14 cellular contexts compared by ENCODE assay signal in the genomic region with DNA sequence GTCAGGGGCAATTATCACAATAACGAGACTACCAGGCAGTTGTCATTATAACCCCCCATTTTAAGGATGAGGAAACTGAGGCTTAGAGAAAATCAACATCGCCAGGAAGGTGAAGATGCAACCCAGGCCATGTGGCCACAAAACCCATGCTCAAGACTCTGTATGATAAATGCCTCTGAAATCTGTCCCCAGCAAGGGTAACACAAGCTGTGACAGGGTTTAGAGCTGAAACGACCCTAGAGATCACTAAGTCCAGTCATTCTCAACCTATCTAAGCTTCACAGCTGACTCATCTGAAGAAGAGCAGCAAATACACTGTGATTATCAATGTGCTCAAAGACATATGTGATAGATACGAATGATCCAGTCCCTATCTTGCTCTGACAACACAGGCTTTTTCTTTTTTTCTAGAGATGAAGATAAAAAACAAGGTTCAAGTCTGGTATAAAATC. TPM values are rescaled to one million over a fixed set of nuclear protein-coding genes. Genes with fewer than 3 reads are reported as not detected.
A peak's percentile ranks its signal among the peaks of the same experiment; 100 is the strongest.
DNase-seq lines count a peak whose midpoint lies in the region; ATAC-seq and TF ChIP-seq lines count a peak whose summit lies in the region.
"Had no signal": no experiment of that assay in that cellular context is flagged by ENCODE, and none has a peak within 500 bp of the region (broad histone marks: within the 10 kb centered on the region; RNA-seq: fewer than 3 reads in every experiment).

No MANE protein-coding gene starts in this region.

- H3K4me3 Mint-ChIP-seq in activated naive CD4-positive, alpha-beta T cell treated with anti-CD3 and anti-CD28 coated beads for 36 hours: no peak overlapping the region
- H3K4me3 Mint-ChIP-seq in HFFc6: no peak overlapping the region
- no peak overlapping the region for H3K4me3 Mint-ChIP-seq in stimulated activated naive CD8-positive, alpha-beta T cell treated with anti-CD3 and anti-CD28 coated beads, Interleukin-15, amount 100 ng/mL, for 72 hours
- H3K4me3 Mint-ChIP-seq: activated CD4-positive, alpha-beta memory T cell treated with anti-CD3 and anti-CD28 coated beads for 36 hours; GM23338; naive B cell had no signal

- ATAC-seq in activated naive CD4-positive, alpha-beta T cell treated with anti-CD3 and anti-CD28 coated beads, Interleukin-2, amount 50 U/mL, for 72 hours: peak; percentile 59 to 96
- peak; percentile 68 for ATAC-seq in HG03439 (IDR thresholded peaks at IDR 0.05; ENCODE audit: unreplicated experiment)
- ATAC-seq in stimulated activated naive CD8-positive, alpha-beta T cell treated with anti-CD3 and anti-CD28 coated beads, Interleukin-15, amount 100 ng/mL, for 72 hours: peak; percentile 67
- ATAC-seq: GM23338 had no signal

- no peaks in the 10 kb centered on the region for H3K27me3 Mint-ChIP-seq in activated naive CD4-positive, alpha-beta T cell treated with anti-CD3 and anti-CD28 coated beads for 36 hours (ENCODE audit: low read depth)
- no peaks in the 10 kb centered on the region; the same call in 1 of the 2 replicates for H3K27me3 Mint-ChIP-seq in HFFc6 (ENCODE audit: insufficient read depth)
- peaks cover 7% of the 10 kb centered on the region for H3K27me3 Mint-ChIP-seq in stimulated activated naive CD8-positive, alpha-beta T cell treated with anti-CD3 and anti-CD28 coated beads, Interleukin-15, amount 100 ng/mL, for 72 hours
- H3K27me3 Mint-ChIP-seq: activated CD4-positive, alpha-beta memory T cell treated with anti-CD3 and anti-CD28 coated beads for 36 hours; naive B cell had no signal

- H3K9me3 Mint-ChIP-seq in activated naive CD4-positive, alpha-beta T cell treated with anti-CD3 and anti-CD28 coated beads, Interleukin-2, amount 50 U/mL, for 72 hours: no peaks in the 10 kb centered on the region
- no peaks in the 10 kb centered on the region for H3K9me3 Mint-ChIP-seq in activated naive CD4-positive, alpha-beta T cell treated with anti-CD3 and anti-CD28 coated beads for 36 hours
- H3K9me3 Mint-ChIP-seq in HFFc6: no peaks in the 10 kb centered on the region
- H3K9me3 Mint-ChIP-seq in stimulated activated naive CD8-positive, alpha-beta T cell treated with anti-CD3 and anti-CD28 coated beads, Interleukin-15, amount 100 ng/mL, for 72 hours: no peaks in the 10 kb centered on the region
- H3K9me3 Mint-ChIP-seq: activated CD4-positive, alpha-beta memory T cell treated with anti-CD3 and anti-CD28 coated beads for 36 hours; GM23338 had no signal

- no peak for TF ChIP-seq CTCF in HFFc6 (IDR thresholded peaks at IDR 0.05)

- CTCF ChIA-PET in activated naive CD4-positive, alpha-beta T cell treated with anti-CD3 and anti-CD28 coated beads for 36 hours (lab: Charles Lee): no interaction called here

- no peak overlapping the region for H3K27ac Mint-ChIP-seq in activated naive CD4-positive, alpha-beta T cell treated with anti-CD3 and anti-CD28 coated beads, Interleukin-2, amount 50 U/mL, for 72 hours
- H3K27ac Mint-ChIP-seq in activated naive CD4-positive, alpha-beta T cell treated with anti-CD3 and anti-CD28 coated beads for 36 hours: no peak overlapping the region
- H3K27ac Mint-ChIP-seq in HFFc6: peak overlapping the region; percentile 17; the same call in 1 of the 2 replicates
- no peak overlapping the region for H3K27ac Mint-ChIP-seq in stimulated activated naive CD8-positive, alpha-beta T cell treated with anti-CD3 and anti-CD28 coated beads, Interleukin-15, amount 100 ng/mL, for 72 hours
- H3K27ac Mint-ChIP-seq: activated CD4-positive, alpha-beta memory T cell treated with anti-CD3 and anti-CD28 coated beads for 36 hours; GM23338 had no signal

- no peaks in the 10 kb centered on the region for H3K4me1 Mint-ChIP-seq in activated naive CD4-positive, alpha-beta T cell treated with anti-CD3 and anti-CD28 coated beads for 36 hours (ENCODE audit: low read depth)
- H3K4me1 Mint-ChIP-seq in HFFc6 (ENCODE audit: low read depth): peaks cover 88% of the 10 kb centered on the region
- peaks cover 15% of the 10 kb centered on the region for H3K4me1 Mint-ChIP-seq in stimulated activated naive CD8-positive, alpha-beta T cell treated with anti-CD3 and anti-CD28 coated beads, Interleukin-15, amount 100 ng/mL, for 72 hours

- intact Hi-C loops in activated naive CD4-positive, alpha-beta T cell treated with anti-CD3 and anti-CD28 coated beads for 36 hours (cut with micrococcal nuclease): no loop called here

- H3K36me3 Mint-ChIP-seq in activated naive CD4-positive, alpha-beta T cell treated with anti-CD3 and anti-CD28 coated beads, Interleukin-2, amount 50 U/mL, for 72 hours: no peaks in the 10 kb centered on the region
- H3K36me3 Mint-ChIP-seq in activated naive CD4-positive, alpha-beta T cell treated with anti-CD3 and anti-CD28 coated beads for 36 hours (ENCODE audit: low read depth): no peaks in the 10 kb centered on the region
- H3K36me3 Mint-ChIP-seq in HFFc6 (ENCODE audit: low read depth): peaks cover 36% of the 10 kb centered on the region
- H3K36me3 Mint-ChIP-seq: activated CD4-positive, alpha-beta memory T cell treated with anti-CD3 and anti-CD28 coated beads for 36 hours; naive B cell had no signal

- no peak for DNase-seq in activated naive CD4-positive, alpha-beta T cell treated with anti-CD3 and anti-CD28 coated beads, Interleukin-2, amount 50 U/mL, for 72 hours (ENCODE audit: low spot score in 2 of 2)
- DNase-seq in activated naive CD4-positive, alpha-beta T cell treated with anti-CD3 and anti-CD28 coated beads for 36 hours: no peak
- no peak for DNase-seq in HFFc6
- DNase-seq in stimulated activated naive CD8-positive, alpha-beta T cell treated with anti-CD3 and anti-CD28 coated beads, Interleukin-15, amount 100 ng/mL, for 72 hours: no peak
- DNase-seq in activated effector memory CD4-positive, alpha-beta T cell treated with anti-CD3 and anti-CD28 coated beads, Interleukin-2, amount 50 U/mL, for 16 hours: no peak
- no peak for DNase-seq in midbrain (lab: John Stamatoyannopoulos, UW)
- no peak for DNase-seq in activated CD8-positive, alpha-beta memory T cell treated with anti-CD3 and anti-CD28 coated beads, Interleukin-2, amount 50 U/mL, for 4 hours
- DNase-seq: activated CD4-positive, alpha-beta memory T cell treated with anti-CD3 and anti-CD28 coated beads for 36 hours; KG1; naive B cell; NCI-H226; stimulated activated naive CD4-positive, alpha-beta T cell treated with Interleukin-2 at 50 U/mL for 16 hours had no signal

RNA-seq across cellular contexts. Expression of gene ARHGAP18, which starts 47.0 kb away (rescaled TPM):
- 1 to 10 TPM; 7.7 to 8.7 TPM for total RNA-seq in activated naive CD4-positive, alpha-beta T cell treated with anti-CD3 and anti-CD28 coated beads, Interleukin-2, amount 50 U/mL, for 72 hours
- total RNA-seq in activated naive CD4-positive, alpha-beta T cell treated with anti-CD3 and anti-CD28 coated beads for 36 hours: 1 to 10 TPM; 3.2 to 3.7 TPM
- 10 to 100 TPM; 70.8 to 81.2 (median 76.0) TPM for total RNA-seq in HFFc6 (2021; fragmentation: NEBNext Ultra II Directional; extraction: Animal tissue kit (Norgen Biotek cat#: 25700))

Comparison
In these comparisons a context has a peak if more than half of its experiments do, and no peak if none do; other contexts are left out.
1. RNA of gene ARHGAP18, which starts 47.0 kb away (total RNA-seq): 70.8 to 81.2 TPM in HFFc6; 7.7 to 8.7 TPM in activated naive CD4-positive, alpha-beta T cell treated with anti-CD3 and anti-CD28 coated beads, Interleukin-2, amount 50 U/mL, for 72 hours and 3.2 to 3.7 TPM in activated naive CD4-positive, alpha-beta T cell treated with anti-CD3 and anti-CD28 coated beads for 36 hours; every median in the first group is over 4 times any median in the second.
2. Peak in every context shown above with its lines, with median percentiles within 50 percentile points of each other: ATAC-seq.